In genomic region chr2:241148239-241148638, GRCh38 we compare ENCODE assay signal across 1 cellular context.
TF ChIP-seq lines count a peak whose summit lies in the region.

No MANE protein-coding gene starts in this region.

TF ChIP-seq in IMR-90, 13 proteins besides CTCF, POLR2A, EP300 and RAD21 (continued from another document):
- TF ChIP-seq USF2 (IDR thresholded peaks at IDR 0.05; ENCODE audit: low read depth, low read length): no peak
